23 cellular contexts compared by ENCODE assay signal in the genomic region with DNA sequence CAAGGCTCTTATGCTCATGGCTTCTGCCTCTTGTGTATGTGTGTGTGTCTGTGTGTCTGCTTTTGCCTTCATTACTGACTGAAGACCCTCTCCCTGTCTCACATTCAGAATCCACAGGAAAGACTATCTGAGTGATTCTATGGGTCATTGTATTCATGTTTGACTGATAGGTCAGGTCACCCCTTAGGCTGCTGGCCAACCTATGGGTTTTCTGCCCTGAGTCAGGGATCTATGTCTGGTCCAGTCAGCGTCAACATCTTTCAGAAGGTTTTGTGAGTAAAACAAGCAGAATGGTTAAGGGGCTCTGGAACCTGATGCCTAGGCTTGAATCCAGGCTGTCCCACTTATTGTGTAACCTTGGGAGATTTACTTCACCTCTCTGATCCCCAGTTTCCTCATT. TPM values are rescaled to one million over a fixed set of nuclear protein-coding genes. Genes with fewer than 3 reads are reported as not detected.
DNase-seq lines count a peak whose midpoint lies in the region; ATAC-seq and TF ChIP-seq lines count a peak whose summit lies in the region.
"Had no signal": no experiment of that assay in that cellular context is flagged by ENCODE, and none has a peak within 500 bp of the region (broad histone marks: within the 10 kb centered on the region; RNA-seq: fewer than 3 reads in every experiment).

No MANE protein-coding gene starts in this region.

- POLR2A ChIA-PET in WTC11 (lab: Charles Lee) = no interaction called here

- H4K91ac ChIP-seq in trophoblast cell (ENCODE audit: low read depth, low read length) = no peak overlapping the region

- no peaks in the 10 kb centered on the region for H3K79me2 ChIP-seq in GM23248 (ENCODE audit: insufficient read depth)
- H3K79me2 ChIP-seq in trophoblast cell (ENCODE audit: control insufficient read depth, insufficient read depth, low read length, poor library complexity) = no peaks in the 10 kb centered on the region

- no peak overlapping the region for H3K4me2 ChIP-seq in GM23248 (ENCODE audit: unreplicated experiment)
- no peak overlapping the region for H3K4me2 ChIP-seq in trophoblast cell (ENCODE audit: low read length)

- no peak overlapping the region for H4K12ac ChIP-seq in trophoblast cell (ENCODE audit: low read depth, low read length)

- H3K27me3 Mint-ChIP-seq in WTC11 (ENCODE audit: low read depth) = no peaks in the 10 kb centered on the region
- H3K27me3 Mint-ChIP-seq: B cell had no signal

- peak; percentile 35 for DNase-seq in GM23248
- peak; percentile 57 for DNase-seq in islet precursor cell
- DNase-seq in trophoblast cell = no peak
- peak in 1 of 2 donors; percentile 24 for DNase-seq in uterus
- no peak for DNase-seq in BE2C
- DNase-seq in gastrocnemius medialis = no peak
- DNase-seq in WTC11 (ENCODE audit: low spot score) = no peak
- DNase-seq: CD4-positive, CD25-positive, alpha-beta regulatory T cell; DMS153; GF-D8; H9; Karpas-422; NCI-H1048; NCI-H1436 treated with DMSO at 0.1 percent for 48 hours; NCI-H2029; NCI-H2171; NCI-H526; Peyer's patch had no signal

- H3K14ac ChIP-seq in trophoblast cell (ENCODE audit: low read length) = no peak overlapping the region

- H3K9me3 ChIP-seq in GM23248 (ENCODE audit: low read depth) = no peaks in the 10 kb centered on the region
- H3K9me3 ChIP-seq in trophoblast cell (ENCODE audit: insufficient read depth, low read depth, low read length) = no peaks in the 10 kb centered on the region
- no peaks in the 10 kb centered on the region for H3K9me3 ChIP-seq in uterus
- no peaks in the 10 kb centered on the region for H3K9me3 ChIP-seq in BE2C
- H3K9me3 ChIP-seq in gastrocnemius medialis = no peaks in the 10 kb centered on the region
- H3K9me3 ChIP-seq: Peyer's patch had no signal

- H4K20me1 ChIP-seq in GM23248 (ENCODE audit: insufficient read depth) = no peaks in the 10 kb centered on the region

- H3K36me3 ChIP-seq in GM23248 (ENCODE audit: low read depth) (no peaks in the 10 kb centered on the region), trophoblast cell (ENCODE audit: control insufficient read depth in 1 of 2, insufficient read depth in 2 of 2, low read length in 2 of 2) (no peaks in the 10 kb centered on the region), uterus (no peaks in the 10 kb centered on the region), BE2C (no peaks in the 10 kb centered on the region), gastrocnemius medialis (no peaks in the 10 kb centered on the region)
- H3K36me3 ChIP-seq: Peyer's patch had no signal

- TF ChIP-seq CTCF in uterus (IDR thresholded peaks at IDR 0.05) = no peak
- TF ChIP-seq CTCF in BE2C (IDR thresholded peaks at IDR 0.05; ENCODE audit: low read depth, low read length) = no peak
- no peak for TF ChIP-seq CTCF in gastrocnemius medialis (IDR thresholded peaks at IDR 0.05 in 4 of 5, conservative IDR thresholded peaks at IDR 0.05 in 1 of 5)
- TF ChIP-seq CTCF in WTC11 (IDR thresholded peaks at IDR 0.05) = no peak

- no peaks in the 10 kb centered on the region for H3K9me2 ChIP-seq in GM23248 (ENCODE audit: insufficient read depth)

- in situ Hi-C loops in GM23248 (cut with MboI) = no loop called here
- in situ Hi-C loops in gastrocnemius medialis (cut with MboI; ENCODE audit: low sequenced_read_pairs in 4 of 4) = no loop called here

- no peaks in the 10 kb centered on the region for H3K36me3 Mint-ChIP-seq in WTC11
- H3K36me3 Mint-ChIP-seq: CD4-positive, CD25-positive, alpha-beta regulatory T cell; IgD-negative memory B cell had no signal

- no peak overlapping the region for H3K4me3 ChIP-seq in GM23248
- H3K4me3 ChIP-seq in trophoblast cell (ENCODE audit: low read depth, low read length) = no peak overlapping the region
- no peak overlapping the region for H3K4me3 ChIP-seq in uterus
- no peak overlapping the region for H3K4me3 ChIP-seq in BE2C (ENCODE audit: low read depth, low read length)
- H3K4me3 ChIP-seq in gastrocnemius medialis = no peak overlapping the region
- H3K4me3 ChIP-seq: GM12878, Peyer's patch had no signal

- H3K4me1 ChIP-seq in GM23248 (ENCODE audit: insufficient read depth) (peaks cover 15% of the 10 kb centered on the region), trophoblast cell (ENCODE audit: control insufficient read depth in 1 of 2, insufficient read depth in 2 of 2, low read length in 2 of 2) (peaks cover 7 to 12% of the 10 kb centered on the region in 2 experiments), uterus (no peaks in the 10 kb centered on the region), BE2C (no peaks in the 10 kb centered on the region), gastrocnemius medialis (no peaks in the 10 kb centered on the region)
- H3K4me1 ChIP-seq: Peyer's patch had no signal

- H3F3A ChIP-seq in GM23248 (ENCODE audit: insufficient read depth) = peaks cover 12% of the 10 kb centered on the region; the same call in 1 of the 2 replicates

- H3K9me3 Mint-ChIP-seq in WTC11 = no peaks in the 10 kb centered on the region
- H3K9me3 Mint-ChIP-seq: CD4-positive, CD25-positive, alpha-beta regulatory T cell; IgD-negative memory B cell had no signal

- H3K27me3 ChIP-seq in GM23248 (replicated peaks; ENCODE audit: insufficient read depth) (no peaks in the 10 kb centered on the region), trophoblast cell (ENCODE audit: insufficient read depth, low read length) (no peaks in the 10 kb centered on the region), uterus (no peaks in the 10 kb centered on the region), BE2C (no peaks in the 10 kb centered on the region), gastrocnemius medialis (no peaks in the 10 kb centered on the region)
- H3K27me3 ChIP-seq: Peyer's patch had no signal

- WGBS in GM23248 (ENCODE audit: low coverage in 1 of 2, low lambda C conversion rate in 2 of 2, missing lambda C conversion rate in 2 of 2), 2 experiments = 33 to 60% methylated on average over 1 of the region's 1 CpG
- no CpG with 5 or more reads among the region's 1 CpG for whole genome bisulfite sequencing in trophoblast cell (ENCODE audit: extremely low coverage, insufficient coverage, insufficient read length)

- no peak overlapping the region for H3K27ac Mint-ChIP-seq in WTC11
- H3K27ac Mint-ChIP-seq: B cell; CD4-positive, CD25-positive, alpha-beta regulatory T cell; IgD-negative memory B cell had no signal

- intact Hi-C loops in uterus (cut with DNase I; ENCODE audit: low total_unique reads) = no loop called here
- intact Hi-C loops in gastrocnemius medialis (cut with DNase I; ENCODE audit: low total_unique reads) = no loop called here

- no peak overlapping the region for H3K4ac ChIP-seq in trophoblast cell (ENCODE audit: low read depth, low read length)

- CTCF ChIA-PET in WTC11 (lab: Charles Lee) = interaction anchor here (1.2 to 1.3 kb wide), 2 partner anchors 30 to 56 kb away, joined by 3 to 6 read pairs; a partner anchor contains a TSS

- no peak overlapping the region for H2AK5ac ChIP-seq in trophoblast cell (ENCODE audit: low read length)

- TF ChIP-seq POLR2A in uterus (IDR thresholded peaks at IDR 0.05) (no peak), gastrocnemius medialis (IDR thresholded peaks at IDR 0.05) (no peak)

- H3K4me3 Mint-ChIP-seq in WTC11 = no peak overlapping the region
- H3K4me3 Mint-ChIP-seq: B cell; CD4-positive, CD25-positive, alpha-beta regulatory T cell; H9; IgD-negative memory B cell had no signal

- no peak overlapping the region for H2BK12ac ChIP-seq in trophoblast cell (ENCODE audit: low read length)

- H3K9ac ChIP-seq in GM23248 = peak overlapping the region; percentile 48; the same call in 1 of the 2 replicates
- H3K9ac ChIP-seq in trophoblast cell (ENCODE audit: low read length) = no peak overlapping the region

- H3K23ac ChIP-seq in trophoblast cell (ENCODE audit: low read length) = no peak overlapping the region

- H3K27ac ChIP-seq in GM23248 (peak overlapping the region; percentile 54), trophoblast cell (ENCODE audit: low read depth, low read length) (peak overlapping the region; percentile 27), uterus (peak overlapping the region; percentile 67 to 77), gastrocnemius medialis (no peak overlapping the region)

- H3K79me1 ChIP-seq in trophoblast cell (ENCODE audit: low read length) = no peaks in the 10 kb centered on the region

- H2BK120ac ChIP-seq in trophoblast cell (ENCODE audit: insufficient read depth, low read length, poor library complexity) = no peak overlapping the region

- H2BK5ac ChIP-seq in trophoblast cell (ENCODE audit: low read depth, low read length, poor library complexity) = no peak overlapping the region

- no peak overlapping the region for H4K8ac ChIP-seq in trophoblast cell (ENCODE audit: low read depth, low read length)

- H2AFZ ChIP-seq in GM23248 (peak overlapping the region; percentile 34; the same call in 1 of the 2 replicates), trophoblast cell (ENCODE audit: insufficient read depth, low read length, poor library complexity) (no peak overlapping the region)

- peaks cover 36% of the 10 kb centered on the region for H3K4me1 Mint-ChIP-seq in WTC11
- H3K4me1 Mint-ChIP-seq: B cell; CD4-positive, CD25-positive, alpha-beta regulatory T cell; IgD-negative memory B cell had no signal

- ATAC-seq in gastrocnemius medialis = no peak
- no peak for ATAC-seq in WTC11
- ATAC-seq: GM12878 had no signal

- no peak overlapping the region for H3K18ac ChIP-seq in trophoblast cell (ENCODE audit: low read length)

TF ChIP-seq in WTC11, 78 proteins besides CTCF, POLR2A, EP300 and RAD21 (continues in another document):
- no peak for TF ChIP-seq SMAD4 (CRISPR knock-in tag; IDR thresholded peaks at IDR 0.05)
- no peak for TF ChIP-seq ZNF671 (CRISPR knock-in tag; IDR thresholded peaks at IDR 0.05)
- TF ChIP-seq IRF2 (CRISPR knock-in tag; IDR thresholded peaks at IDR 0.05; ENCODE audit: borderline replicate concordance, low read depth) = no peak
- no peak for TF ChIP-seq ELF4 (CRISPR knock-in tag; IDR thresholded peaks at IDR 0.05; ENCODE audit: low read depth)
- no peak for TF ChIP-seq HMGA2 (CRISPR knock-in tag; IDR thresholded peaks at IDR 0.05)

RNA-seq across cellular contexts. Expression of a gene that starts 30.5 kb away (rescaled TPM):
- total RNA-seq in GM23248 (2014; rRNA removed; shearing (Covaris generic)) = 3.2 and 4.7 TPM in 2 replicates
- 5.3 and 6.5 TPM in 2 replicates for polyA plus RNA-seq in GM23248 (2016; fragmentation: Nextera tagmentation; extraction: Ambion mirVana)
- polyA plus RNA-seq in trophoblast cell (2013) = 5.9 and 6.7 TPM in 2 replicates
- total RNA-seq in uterus (10 to 100 TPM in 1 of 4 donors, 1 to 10 TPM in 3; 7.6 to 30.8 (median 9.1) TPM), gastrocnemius medialis (1 to 10 TPM; 1.5 to 2.7 (median 2.1) TPM), WTC11 (2021) (6.4 to 8.1 TPM (median 7.9 TPM) in 3 replicates)
- 23.8 TPM for polyA plus RNA-seq in BE2C (2012; ENCODE audit: insufficient read depth, insufficient read length, low read depth)
- total RNA-seq: MCF 10A, SK-MEL-5 had no signal

Comparison
In these comparisons a context has a peak if more than half of its experiments do, and no peak if none do; other contexts are left out.
1. DNase-seq: peak in GM23248 (single experiment) and islet precursor cell (single experiment); none in trophoblast cell (0 of 2), BE2C (single experiment), gastrocnemius medialis (0 of 2) and WTC11 (single experiment).
2. H3K27ac ChIP-seq: peak in GM23248 (single experiment), trophoblast cell (single experiment) and uterus (2 of 2); none in gastrocnemius medialis (0 of 4).